Comparison of ENCODE assay signal across 1 cellular context in genomic region chr1:28417441-28418277, GRCh38.
A peak's percentile ranks its signal among the peaks of the same experiment; 100 is the strongest.
TF ChIP-seq lines count a peak whose summit lies in the region.

No MANE protein-coding gene starts in this region.

TF ChIP-seq in K562, 482 proteins besides CTCF, POLR2A, EP300 and RAD21 (continued from another document):
- TF ChIP-seq KAT7 (CRISPR knock-in tag; IDR thresholded peaks at IDR 0.05; ENCODE audit: borderline replicate concordance) (0 out of 2 replicates have a peak, but pooled peaks have one; percentile 6), PREB (CRISPR knock-in tag; IDR thresholded peaks at IDR 0.05) (no peak), SMARCA4 (IDR thresholded peaks at IDR 0.05) (peak; percentile 88), MEF2D (tag; conservative IDR thresholded peaks at IDR 0.05; ENCODE audit: low read depth) (peak; percentile 74; the same call in 1 of the 2 replicates), GTF2B (IDR thresholded peaks at IDR 0.05; ENCODE audit: extremely low read depth, insufficient read length) (no peak), ZZZ3 (IDR thresholded peaks at IDR 0.05) (no peak), BHLHE40 (IDR thresholded peaks at IDR 0.05; ENCODE audit: low read length) (peak; percentile 34; the same call in 1 of the 2 replicates), MLLT1 (IDR thresholded peaks at IDR 0.05) (peak in 1 of 2 experiments; percentile 80; a peak in 2 of 4 replicates), PRPF4 (IDR thresholded peaks at IDR 0.05; ENCODE audit: insufficient read depth, low read depth, low read length, poor library complexity, severe bottlenecking) (no peak), YY1 (IDR thresholded peaks at IDR 0.05; ENCODE audit: borderline replicate concordance in 1 of 3, control insufficient read depth in 1 of 3, extremely low read depth in 1 of 3, insufficient read depth in 3 of 3, insufficient read length in 1 of 3, insufficient replicate concordance in 2 of 3, low read depth in 1 of 3, low read length in 2 of 3) (peak in 1 of 3 experiments; percentile 46), SRF (CRISPR knock-in tag; IDR thresholded peaks at IDR 0.05) (no peak), ZBTB49 (CRISPR knock-in tag; IDR thresholded peaks at IDR 0.05; ENCODE audit: borderline replicate concordance) (no peak), RBBP5 (IDR thresholded peaks at IDR 0.05; ENCODE audit: borderline replicate concordance, insufficient read depth, low read length, poor library complexity, severe bottlenecking) (peak; percentile 50), TCF3 (CRISPR knock-in tag; IDR thresholded peaks at IDR 0.05) (peak; percentile 76), FOXK2 (conservative IDR thresholded peaks at IDR 0.05 in 1 of 2, IDR thresholded peaks at IDR 0.05 in 1 of 2; ENCODE audit: low read depth in 2 of 2) (peak; percentile 20 to 25; a peak in 2 of 4 replicates), TBP (optimal IDR thresholded peaks at IDR 0.05; ENCODE audit: low read depth, low read length) (no peak), ZNF639 (CRISPR knock-in tag; conservative IDR thresholded peaks at IDR 0.05 in 1 of 2, IDR thresholded peaks at IDR 0.05 in 1 of 2) (0 out of 4 replicates have a peak, but pooled peaks of 1 of the 2 experiments have one; percentile 12), NCOR1 (IDR thresholded peaks at IDR 0.05) (0 out of 2 replicates have a peak, but pooled peaks have one; percentile 34), GABPA (tag; conservative IDR thresholded peaks at IDR 0.05; ENCODE audit: low read depth) (no peak), ZNF121 (CRISPR knock-in tag; conservative IDR thresholded peaks at IDR 0.05) (no peak), NFATC3 (IDR thresholded peaks at IDR 0.05) (peak; percentile 53; the same call in 1 of the 2 replicates), ATF3 (IDR thresholded peaks at IDR 0.05) (peak; percentile 91), ATF3 (CRISPR knock-in tag; conservative IDR thresholded peaks at IDR 0.05) (no peak), RNF2 (IDR thresholded peaks at IDR 0.05) (peak; percentile 68; the same call in 1 of the 2 replicates), SNRNP70 (optimal IDR thresholded peaks at IDR 0.05; ENCODE audit: low read depth, low read length) (no peak), MYC (IDR thresholded peaks at IDR 0.05; ENCODE audit: low read depth, low read length) (0 out of 2 replicates have a peak, but pooled peaks have one; percentile 31), MYC (CRISPR knock-in tag; IDR thresholded peaks at IDR 0.05; ENCODE audit: borderline replicate concordance, low read depth) (no peak), DPF2 (IDR thresholded peaks at IDR 0.05) (peak; percentile 82), ZNF318 (IDR thresholded peaks at IDR 0.05; ENCODE audit: borderline replicate concordance in 1 of 2, low read depth in 1 of 2) (peak in 1 of 2 experiments; percentile 22; a peak in 1 of 4 replicates), ESRRA (IDR thresholded peaks at IDR 0.05; ENCODE audit: borderline replicate concordance, low read depth) (peak; percentile 81; the same call in 1 of the 2 replicates), XRCC4 (IDR thresholded peaks at IDR 0.05; ENCODE audit: extremely low read depth, insufficient read depth, insufficient read length) (no peak), ZNF316 (IDR thresholded peaks at IDR 0.05) (peak; percentile 73), CBFA2T3 (IDR thresholded peaks at IDR 0.05) (peak; percentile 59), NKRF (IDR thresholded peaks at IDR 0.05; ENCODE audit: borderline replicate concordance) (no peak), FOS (IDR thresholded peaks at IDR 0.05; ENCODE audit: extremely low read depth, insufficient read length) (no peak), ZNF134 (CRISPR knock-in tag; conservative IDR thresholded peaks at IDR 0.05) (0 out of 2 replicates have a peak, but pooled peaks have one; percentile 7), POLR2AphosphoS5 (IDR thresholded peaks at IDR 0.05; ENCODE audit: control insufficient read depth, insufficient read depth, low read depth, low read length) (no peak), RCOR1 (IDR thresholded peaks at IDR 0.05; ENCODE audit: borderline replicate concordance in 1 of 2, low read depth in 2 of 2, low read length in 2 of 2) (peak in 1 of 2 experiments; percentile 53; a peak in 1 of 4 replicates)
